Comparison of ENCODE assay signal across 8 cellular contexts in genomic region chr7:7640221-7641128, GRCh38. TPM values are rescaled to one million over a fixed set of nuclear protein-coding genes. Genes with fewer than 3 reads are reported as not detected.
DNase-seq lines count a peak whose midpoint lies in the region; ATAC-seq and TF ChIP-seq lines count a peak whose summit lies in the region.

Gene UMAD1 (plus strand): TSS chr7:7640752. CDS start chr7:7673372, 32,620 bp downstream.

- H3K4me3 ChIP-seq in SU-DHL-6 (ENCODE audit: insufficient read depth, low read length, poor library complexity, severe bottlenecking) (peak within 1 kb of the TSS; percentile 81), thymus (ENCODE audit: low read length) (peak within 1 kb of the TSS; percentile 97)

- H3K27ac ChIP-seq in SU-DHL-6 (ENCODE audit: low read depth, low read length) (peak within 1 kb of the TSS; percentile 67), thymus (ENCODE audit: low read depth) (peak within 1 kb of the TSS; percentile 98)

- POLR2A ChIA-PET in activated naive CD8-positive, alpha-beta T cell treated with anti-CD3 and anti-CD28 coated beads, Interleukin-2, amount 10 ng/mL, durations not matched to agents 7 days and 5 days (lab: Charles Lee) = interaction anchor here (1.0 to 2.8 kb wide), 12 partner anchors 13 to 558 kb away, joined by 3 to 14 read pairs (median 3); partner anchors contain the start of genes GLCCI1 and MIOS

- H3F3A ChIP-seq in SU-DHL-6 (ENCODE audit: insufficient read depth) = peaks cover 6% of the 10 kb centered on the region; the same call in 1 of the 2 replicates

- intact Hi-C loops in head of caudate nucleus (cut with DNase I) = no loop called here

- no peaks in the 10 kb centered on the region for H3K9me3 Mint-ChIP-seq in activated naive CD8-positive, alpha-beta T cell treated with anti-CD3 and anti-CD28 coated beads, Interleukin-2, amount 10 ng/mL, durations not matched to agents 7 days and 5 days
- H3K9me3 Mint-ChIP-seq in osteocyte (ENCODE audit: unreplicated experiment) = no peaks in the 10 kb centered on the region

- peaks cover 52% of the 10 kb centered on the region for H3K79me2 ChIP-seq in SU-DHL-6 (ENCODE audit: insufficient read depth, low read length)

- peak within 1 kb of the TSS; percentile 95 for H3K4me2 ChIP-seq in SU-DHL-6 (ENCODE audit: low read depth, low read length, poor library complexity, severe bottlenecking)

- H3K27me3 Mint-ChIP-seq in activated naive CD8-positive, alpha-beta T cell treated with anti-CD3 and anti-CD28 coated beads, Interleukin-2, amount 10 ng/mL, durations not matched to agents 7 days and 5 days = no peaks in the 10 kb centered on the region
- H3K27me3 Mint-ChIP-seq in osteocyte (ENCODE audit: unreplicated experiment) = no peaks in the 10 kb centered on the region

- H3K4me3 Mint-ChIP-seq in activated naive CD8-positive, alpha-beta T cell treated with anti-CD3 and anti-CD28 coated beads, Interleukin-2, amount 10 ng/mL, durations not matched to agents 7 days and 5 days = peak within 1 kb of the TSS; percentile 95
- peak within 1 kb of the TSS; percentile 94 for H3K4me3 Mint-ChIP-seq in osteocyte (ENCODE audit: unreplicated experiment)

- H3K4me1 Mint-ChIP-seq in activated naive CD8-positive, alpha-beta T cell treated with anti-CD3 and anti-CD28 coated beads, Interleukin-2, amount 10 ng/mL, durations not matched to agents 7 days and 5 days = peaks cover 25% of the 10 kb centered on the region
- peaks cover 19% of the 10 kb centered on the region for H3K4me1 Mint-ChIP-seq in osteocyte (ENCODE audit: unreplicated experiment)

- peak; percentile 63 for TF ChIP-seq POLR2A in GM10847 (IDR thresholded peaks at IDR 0.05; ENCODE audit: extremely low read depth, insufficient read length)

- WGBS in thymus = under 1% methylated on average over 68 of the region's 68 CpGs

- H3K9me2 ChIP-seq in SU-DHL-6 (replicated peaks; ENCODE audit: insufficient read depth, low read length) = no peaks in the 10 kb centered on the region

- DNase-seq in NCI-H128 (lab: John Stamatoyannopoulos, UW; ENCODE audit: unreplicated experiment) (peak; percentile 99), head of caudate nucleus (peak; percentile 97 to 100 (median 99)), osteocyte (ENCODE audit: extremely low spot score, unreplicated experiment) (peak; percentile 97)
- peak; percentile 93 for DNase-seq in activated naive CD8-positive, alpha-beta T cell treated with anti-CD3 and anti-CD28 coated beads, Interleukin-2, amount 10 ng/mL, durations not matched to agents 7 days and 5 days

- H3K27me3 ChIP-seq in SU-DHL-6 (ENCODE audit: low read length) (no peaks in the 10 kb centered on the region), thymus (ENCODE audit: control insufficient read depth, insufficient read depth) (no peaks in the 10 kb centered on the region)

- H3K9ac ChIP-seq in SU-DHL-6 (ENCODE audit: low read length) = peak within 1 kb of the TSS; percentile 73

- no peaks in the 10 kb centered on the region for H3K9me3 ChIP-seq in SU-DHL-6 (ENCODE audit: insufficient read depth, low read length)
- peaks cover 1% of the 10 kb centered on the region for H3K9me3 ChIP-seq in thymus (ENCODE audit: control insufficient read depth)

- TF ChIP-seq CTCF in SU-DHL-6 (IDR thresholded peaks at IDR 0.05; ENCODE audit: insufficient read depth, low read length, poor library complexity, severe bottlenecking) (no peak), osteocyte (IDR thresholded peaks at IDR 0.05) (no peak)

- no peaks in the 10 kb centered on the region for H4K20me1 ChIP-seq in SU-DHL-6 (ENCODE audit: low read depth, low read length)

- peak; percentile 96 for ATAC-seq in HG02678 (IDR thresholded peaks at IDR 0.05; ENCODE audit: unreplicated experiment)
- peak; percentile 93 for ATAC-seq in activated naive CD8-positive, alpha-beta T cell treated with anti-CD3 and anti-CD28 coated beads, Interleukin-2, amount 10 ng/mL, durations not matched to agents 7 days and 5 days (ENCODE audit: low read depth)

- H3K36me3 ChIP-seq in SU-DHL-6 (ENCODE audit: low read length) = peaks cover 21% of the 10 kb centered on the region
- peaks cover 6% of the 10 kb centered on the region for H3K36me3 ChIP-seq in thymus (ENCODE audit: control insufficient read depth, insufficient read depth)

- peak within 1 kb of the TSS; percentile 72 for H2AFZ ChIP-seq in SU-DHL-6 (ENCODE audit: low read depth, low read length, severe bottlenecking)

- H3K4me1 ChIP-seq in thymus (ENCODE audit: control insufficient read depth, insufficient read depth, low read length) = peaks cover 7% of the 10 kb centered on the region

- H3K27ac Mint-ChIP-seq in activated naive CD8-positive, alpha-beta T cell treated with anti-CD3 and anti-CD28 coated beads, Interleukin-2, amount 10 ng/mL, durations not matched to agents 7 days and 5 days = peak within 1 kb of the TSS; percentile 96
- peak within 1 kb of the TSS; percentile 96 for H3K27ac Mint-ChIP-seq in osteocyte (ENCODE audit: unreplicated experiment)

- peaks cover 31% of the 10 kb centered on the region for H3K36me3 Mint-ChIP-seq in activated naive CD8-positive, alpha-beta T cell treated with anti-CD3 and anti-CD28 coated beads, Interleukin-2, amount 10 ng/mL, durations not matched to agents 7 days and 5 days
- H3K36me3 Mint-ChIP-seq in osteocyte (ENCODE audit: unreplicated experiment) = peaks cover 5% of the 10 kb centered on the region

RNA-seq across cellular contexts. Expression of gene UMAD1, which starts in this region (rescaled TPM):
- 10 to 100 TPM; 14.4 to 18.4 TPM for total RNA-seq in activated naive CD8-positive, alpha-beta T cell treated with anti-CD3 and anti-CD28 coated beads, Interleukin-2, amount 10 ng/mL, durations not matched to agents 7 days and 5 days
- 9.8 and 10.9 TPM in 2 replicates for total RNA-seq in osteocyte
- 15.7 TPM for polyA plus RNA-seq in thymus

Comparison
In these comparisons a context has a peak if more than half of its experiments do, and no peak if none do; other contexts are left out.
1. Peak in every context shown above with its lines: DNase-seq, ATAC-seq, H3K4me3 ChIP-seq and H3K27ac ChIP-seq.